ENCODE assay signal across 17 cellular contexts in the genomic region with DNA sequence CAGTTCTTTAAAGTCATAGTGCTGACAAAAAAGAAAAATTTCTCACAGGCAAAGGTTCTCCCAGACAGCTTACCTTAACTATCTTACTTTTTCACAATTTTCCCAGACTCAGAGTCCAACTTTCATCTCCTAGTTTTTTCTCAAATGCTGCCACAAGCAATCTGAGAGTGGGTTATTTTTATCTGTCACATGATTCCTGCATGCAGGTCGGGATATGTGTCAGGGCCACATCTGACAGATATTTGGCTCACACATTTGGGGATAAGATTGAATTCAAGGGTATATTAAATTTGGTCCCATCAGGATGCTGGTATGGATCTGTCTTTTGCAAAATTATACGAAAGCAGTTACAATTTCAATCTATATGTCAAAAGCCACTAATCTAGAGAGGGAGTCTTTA.
"Had no signal": no experiment of that assay in that cellular context is flagged by ENCODE, and none has a peak within 500 bp of the region (broad histone marks: within the 10 kb centered on the region; RNA-seq: fewer than 3 reads in every experiment).

No MANE protein-coding gene starts in this region.

- H3K4me3 ChIP-seq: dorsolateral prefrontal cortex, mucosa of descending colon, prostate gland, stomach, testis, upper lobe of left lung had no signal

- H3K27me3 Mint-ChIP-seq: activated CD4-positive, alpha-beta T cell treated with anti-CD3 and anti-CD28 coated beads, Interleukin-2, amount 10 ng/mL, durations not matched to agents 7 days and 5 days; activated naive CD8-positive, alpha-beta T cell had no signal

- H3K27me3 ChIP-seq: brain microvascular endothelial cell, dorsolateral prefrontal cortex, stomach, testis, upper lobe of left lung had no signal

- H3K27ac Mint-ChIP-seq: activated CD4-positive, alpha-beta T cell treated with anti-CD3 and anti-CD28 coated beads, Interleukin-2, amount 10 ng/mL, durations not matched to agents 7 days and 5 days; activated naive CD8-positive, alpha-beta T cell; endodermal cell; natural killer cell had no signal

- ATAC-seq: mucosa of descending colon, natural killer cell, sciatic nerve had no signal

- H3K9me3 ChIP-seq: mucosa of descending colon, prostate gland, stomach, testis, upper lobe of left lung had no signal

- DNase-seq: activated CD4-positive, alpha-beta T cell treated with anti-CD3 and anti-CD28 coated beads, Interleukin-2, amount 10 ng/mL, durations not matched to agents 7 days and 5 days; activated CD8-positive, alpha-beta memory T cell treated with anti-CD3 and anti-CD28 coated beads for 24 hours; activated gamma-delta T cell treated with Interleukin-2 at 50 U/mL for 16 hours; brain microvascular endothelial cell; dorsolateral prefrontal cortex; endodermal cell; mucosa of descending colon; natural killer cell; nucleus accumbens; stimulated activated CD4-positive, alpha-beta T cell treated with anti-CD3 and anti-CD28 coated beads, Interleukin-1b, Interleukin-23, amount 100 ng/mL, for 48 hours; stomach; T-helper 2 cell; testis; upper lobe of left lung had no signal

- H3K27ac ChIP-seq: brain microvascular endothelial cell, prostate gland, stomach, testis, upper lobe of left lung had no signal

- H3K9me3 Mint-ChIP-seq: activated CD4-positive, alpha-beta T cell treated with anti-CD3 and anti-CD28 coated beads, Interleukin-2, amount 10 ng/mL, durations not matched to agents 7 days and 5 days; endodermal cell; natural killer cell had no signal

- H3K36me3 Mint-ChIP-seq: natural killer cell had no signal

- H3K36me3 ChIP-seq: prostate gland had no signal

- H3K4me3 Mint-ChIP-seq: activated CD4-positive, alpha-beta T cell treated with anti-CD3 and anti-CD28 coated beads, Interleukin-2, amount 10 ng/mL, durations not matched to agents 7 days and 5 days; activated naive CD8-positive, alpha-beta T cell; endodermal cell; natural killer cell had no signal

- H3K4me1 Mint-ChIP-seq: endodermal cell had no signal

- H3K4me1 ChIP-seq: prostate gland, testis had no signal
